Comparison of ENCODE assay signal across 14 cellular contexts in the genomic region with DNA sequence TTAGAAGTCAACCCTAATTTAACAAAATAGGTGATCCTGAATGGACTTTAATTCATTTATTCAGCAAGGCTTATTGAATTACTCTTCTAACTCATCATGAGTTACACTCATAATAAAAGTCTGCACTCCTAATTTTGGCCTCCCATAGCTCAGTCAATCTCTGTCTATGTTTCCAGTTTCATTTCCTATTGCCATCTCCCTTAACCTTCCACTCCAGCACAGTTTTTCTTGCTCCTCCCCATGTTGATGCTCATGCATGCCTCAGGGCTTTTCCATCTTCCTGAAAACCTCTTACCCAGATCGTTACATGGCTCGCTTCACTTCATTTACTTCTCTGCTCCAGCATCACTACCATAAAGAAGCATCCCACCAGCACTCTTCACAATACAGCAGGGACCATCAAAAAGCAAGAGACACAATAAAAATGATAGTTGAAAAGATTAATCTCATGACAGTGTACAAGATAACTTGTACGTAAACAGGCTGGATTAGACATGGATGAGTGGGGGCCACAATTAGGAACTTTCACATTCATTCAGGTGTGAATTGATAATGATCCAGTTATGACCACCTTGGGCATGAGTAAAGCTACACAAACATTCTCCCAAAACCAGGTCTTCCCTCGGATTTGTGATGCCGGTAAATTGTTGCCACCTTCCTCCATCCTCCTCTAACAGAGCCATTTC.
DNase-seq lines count a peak whose midpoint lies in the region; ATAC-seq and TF ChIP-seq lines count a peak whose summit lies in the region.
"Had no signal": no experiment of that assay in that cellular context is flagged by ENCODE, and none has a peak within 500 bp of the region (broad histone marks: within the 10 kb centered on the region; RNA-seq: fewer than 3 reads in every experiment).

No MANE protein-coding gene starts in this region.

- H3K9me3 Mint-ChIP-seq in activated CD8-positive, alpha-beta memory T cell treated with anti-CD3 and anti-CD28 coated beads, Interleukin-2, amount 10 ng/mL, durations not matched to agents 7 days and 5 days (ENCODE audit: low read depth): no peaks in the 10 kb centered on the region
- H3K9me3 Mint-ChIP-seq in activated CD4-positive, alpha-beta memory T cell treated with anti-CD3 and anti-CD28 coated beads for 36 hours: no peaks in the 10 kb centered on the region
- no peaks in the 10 kb centered on the region for H3K9me3 Mint-ChIP-seq in stimulated activated naive B cell treated with anti-CD40 and anti-IgM and Interleukin-4, amounts not matched to agents 10 μg/mL and 1 μg/mL and 100 μg/mL, for 72 hours
- H3K9me3 Mint-ChIP-seq: GM23338, mesothelial cell of epicardium had no signal

- H3K27ac ChIP-seq in gastrocnemius medialis: no peak overlapping the region

- no peaks in the 10 kb centered on the region for H3K27me3 Mint-ChIP-seq in activated CD8-positive, alpha-beta memory T cell treated with anti-CD3 and anti-CD28 coated beads, Interleukin-2, amount 10 ng/mL, durations not matched to agents 7 days and 5 days
- no peaks in the 10 kb centered on the region for H3K27me3 Mint-ChIP-seq in activated CD4-positive, alpha-beta memory T cell treated with anti-CD3 and anti-CD28 coated beads for 36 hours
- H3K27me3 Mint-ChIP-seq in stimulated activated naive B cell treated with anti-CD40 and anti-IgM and Interleukin-4, amounts not matched to agents 10 μg/mL and 1 μg/mL and 100 μg/mL, for 72 hours: no peaks in the 10 kb centered on the region

- H3K4me3 ChIP-seq in gastrocnemius medialis: no peak overlapping the region
- H3K4me3 ChIP-seq: GM23338 had no signal

- no peak for DNase-seq in activated CD8-positive, alpha-beta memory T cell treated with anti-CD3 and anti-CD28 coated beads, Interleukin-2, amount 10 ng/mL, durations not matched to agents 7 days and 5 days
- no peak for DNase-seq in activated CD8-positive, alpha-beta memory T cell treated with anti-CD3 and anti-CD28 coated beads, Interleukin-2, amount 50 U/mL, for 4 hours
- DNase-seq in activated CD4-positive, alpha-beta memory T cell treated with anti-CD3 and anti-CD28 coated beads for 36 hours: no peak
- DNase-seq in stimulated activated naive B cell treated with anti-CD40 and anti-IgM and Interleukin-4, amounts not matched to agents 10 μg/mL and 1 μg/mL and 100 μg/mL, for 72 hours: no peak
- DNase-seq in cortex of kidney (lab: John Stamatoyannopoulos, UW) (no peak), gastrocnemius medialis (no peak)
- no peak for DNase-seq in stimulated activated CD8-positive, alpha-beta memory T cell treated with anti-CD3 and anti-CD28 coated beads, Interleukin-4, amount 100 ng/mL, for 48 hours
- DNase-seq: activated CD4-positive, CD25-positive, alpha-beta regulatory T cell; GF-D8; NCI-H1092 treated with DMSO at 0.1 percent for 48 hours; NCI-H510A treated with DMSO at 0.1 percent for 48 hours had no signal

- POLR2A ChIA-PET in activated CD4-positive, alpha-beta memory T cell treated with anti-CD3 and anti-CD28 coated beads for 36 hours (lab: Charles Lee): no interaction called here

- CTCF ChIA-PET in activated CD8-positive, alpha-beta memory T cell treated with anti-CD3 and anti-CD28 coated beads, Interleukin-2, amount 10 ng/mL, durations not matched to agents 7 days and 5 days (lab: Charles Lee): interaction anchor here (1.6 kb wide), 1 partner anchor 104 kb away, joined by 5 read pairs; no protein-coding TSS in a partner anchor
- CTCF ChIA-PET in activated CD4-positive, alpha-beta memory T cell treated with anti-CD3 and anti-CD28 coated beads for 36 hours (lab: Charles Lee): interaction anchor here (1.6 kb wide), 1 partner anchor 141 kb away, joined by 5 read pairs; no protein-coding TSS in a partner anchor

- H3K9me3 ChIP-seq in gastrocnemius medialis: no peaks in the 10 kb centered on the region

- no peaks in the 10 kb centered on the region for H3K36me3 ChIP-seq in gastrocnemius medialis

- peaks cover 18% of the 10 kb centered on the region for H3K4me1 Mint-ChIP-seq in activated CD8-positive, alpha-beta memory T cell treated with anti-CD3 and anti-CD28 coated beads, Interleukin-2, amount 10 ng/mL, durations not matched to agents 7 days and 5 days
- peaks cover 35% of the 10 kb centered on the region for H3K4me1 Mint-ChIP-seq in activated CD4-positive, alpha-beta memory T cell treated with anti-CD3 and anti-CD28 coated beads for 36 hours (ENCODE audit: low read depth)
- H3K4me1 Mint-ChIP-seq in stimulated activated naive B cell treated with anti-CD40 and anti-IgM and Interleukin-4, amounts not matched to agents 10 μg/mL and 1 μg/mL and 100 μg/mL, for 72 hours: peaks cover 9 to 13% of the 10 kb centered on the region in 2 donors
- H3K4me1 Mint-ChIP-seq: GM23338 had no signal

- H3K27me3 ChIP-seq in gastrocnemius medialis: no peaks in the 10 kb centered on the region

- TF ChIP-seq CTCF in gastrocnemius medialis (IDR thresholded peaks at IDR 0.05 in 4 of 5, conservative IDR thresholded peaks at IDR 0.05 in 1 of 5): no peak

- TF ChIP-seq POLR2A in gastrocnemius medialis (IDR thresholded peaks at IDR 0.05): no peak

- in situ Hi-C loops in gastrocnemius medialis (cut with MboI; ENCODE audit: low sequenced_read_pairs in 4 of 4): no loop called here

- H3K4me3 Mint-ChIP-seq in activated CD8-positive, alpha-beta memory T cell treated with anti-CD3 and anti-CD28 coated beads, Interleukin-2, amount 10 ng/mL, durations not matched to agents 7 days and 5 days: peak overlapping the region; percentile 6
- H3K4me3 Mint-ChIP-seq in activated CD4-positive, alpha-beta memory T cell treated with anti-CD3 and anti-CD28 coated beads for 36 hours: no peak overlapping the region
- no peak overlapping the region for H3K4me3 Mint-ChIP-seq in stimulated activated naive B cell treated with anti-CD40 and anti-IgM and Interleukin-4, amounts not matched to agents 10 μg/mL and 1 μg/mL and 100 μg/mL, for 72 hours
- H3K4me3 Mint-ChIP-seq: GM23338, mesothelial cell of epicardium had no signal

- H3K4me1 ChIP-seq in gastrocnemius medialis: peaks cover 0 to 6% of the 10 kb centered on the region in 2 donors

- ATAC-seq in activated CD8-positive, alpha-beta memory T cell treated with anti-CD3 and anti-CD28 coated beads, Interleukin-2, amount 10 ng/mL, durations not matched to agents 7 days and 5 days: peak; percentile 43
- ATAC-seq in HG02981 (IDR thresholded peaks at IDR 0.05; ENCODE audit: unreplicated experiment): peak; percentile 23
- ATAC-seq in stimulated activated naive B cell treated with anti-CD40 and anti-IgM and Interleukin-4, amounts not matched to agents 10 μg/mL and 1 μg/mL and 100 μg/mL, for 72 hours (replicated peaks): peak; percentile 57
- ATAC-seq in gastrocnemius medialis: no peak
- ATAC-seq: GM23338 had no signal

- peaks cover 12% of the 10 kb centered on the region for H3K36me3 Mint-ChIP-seq in activated CD8-positive, alpha-beta memory T cell treated with anti-CD3 and anti-CD28 coated beads, Interleukin-2, amount 10 ng/mL, durations not matched to agents 7 days and 5 days
- peaks cover 8% of the 10 kb centered on the region for H3K36me3 Mint-ChIP-seq in activated CD4-positive, alpha-beta memory T cell treated with anti-CD3 and anti-CD28 coated beads for 36 hours
- H3K36me3 Mint-ChIP-seq in stimulated activated naive B cell treated with anti-CD40 and anti-IgM and Interleukin-4, amounts not matched to agents 10 μg/mL and 1 μg/mL and 100 μg/mL, for 72 hours: peaks cover 28 to 29% of the 10 kb centered on the region in 2 donors

- peak overlapping the region; percentile 18 for H3K27ac Mint-ChIP-seq in activated CD8-positive, alpha-beta memory T cell treated with anti-CD3 and anti-CD28 coated beads, Interleukin-2, amount 10 ng/mL, durations not matched to agents 7 days and 5 days
- peak overlapping the region; percentile 69 for H3K27ac Mint-ChIP-seq in activated CD4-positive, alpha-beta memory T cell treated with anti-CD3 and anti-CD28 coated beads for 36 hours
- no peak overlapping the region for H3K27ac Mint-ChIP-seq in stimulated activated naive B cell treated with anti-CD40 and anti-IgM and Interleukin-4, amounts not matched to agents 10 μg/mL and 1 μg/mL and 100 μg/mL, for 72 hours
- H3K27ac Mint-ChIP-seq: GM23338, mesothelial cell of epicardium had no signal

- intact Hi-C loops in activated CD4-positive, alpha-beta memory T cell treated with anti-CD3 and anti-CD28 coated beads for 36 hours (cut with micrococcal nuclease): loop anchor here (1.0 to 2.0 kb wide), 2 partner anchors 19 to 29 kb away; no protein-coding TSS in a partner anchor
- intact Hi-C loops in gastrocnemius medialis (cut with DNase I; ENCODE audit: low total_unique reads): no loop called here

Comparison
In these comparisons a context has a peak if more than half of its experiments do, and no peak if none do; other contexts are left out.
1. ATAC-seq: peak in activated CD8-positive, alpha-beta memory T cell treated with anti-CD3 and anti-CD28 coated beads, Interleukin-2, amount 10 ng/mL, durations not matched to agents 7 days and 5 days (single experiment), HG02981 (single experiment) and stimulated activated naive B cell treated with anti-CD40 and anti-IgM and Interleukin-4, amounts not matched to agents 10 μg/mL and 1 μg/mL and 100 μg/mL, for 72 hours (2 of 2); none in gastrocnemius medialis (0 of 2).